ENCODE assay signal across 8 cellular contexts in genomic region chr3:32947466-32948238, GRCh38. TPM values are rescaled to one million over a fixed set of nuclear protein-coding genes. Genes with fewer than 3 reads are reported as not detected.
DNase-seq lines count a peak whose midpoint lies in the region; ATAC-seq and TF ChIP-seq lines count a peak whose summit lies in the region.

No MANE protein-coding gene starts in this region.

- peak; percentile 76 for TF ChIP-seq CTCF in AG09309 (IDR thresholded peaks at IDR 0.05; ENCODE audit: control insufficient read depth, insufficient read depth, low read depth, low read length, missing control alignments)
- TF ChIP-seq CTCF in lower leg skin (IDR thresholded peaks at IDR 0.05) = no peak

- 46 to 49% methylated on average over 9 of the region's 9 CpGs for WGBS in lower leg skin, 2 donors

- no peak for TF ChIP-seq POLR2A in lower leg skin (IDR thresholded peaks at IDR 0.05)

- ATAC-seq in GM18858 (IDR thresholded peaks at IDR 0.05; ENCODE audit: unreplicated experiment) (peak; percentile 78), HG03103 (IDR thresholded peaks at IDR 0.05; ENCODE audit: low read depth, unreplicated experiment) (peak; percentile 84)

- no peak overlapping the region for H3K4me3 ChIP-seq in AG09309 (ENCODE audit: control insufficient read depth, low read depth, low read length)
- no peak overlapping the region for H3K4me3 ChIP-seq in lower leg skin (ENCODE audit: low read depth, poor library complexity, severe bottlenecking)

- intact Hi-C loops in lower leg skin (cut with DNase I; ENCODE audit: low total_unique reads) = no loop called here

- DNase-seq in AG09309 (ENCODE audit: low read depth) = peak; percentile 33
- peak; percentile 69 to 78 for DNase-seq in NCI-H446 (lab: John Stamatoyannopoulos, UW)
- DNase-seq in activated CD4-positive, CD25-positive, alpha-beta regulatory T cell treated with anti-CD3 and anti-CD28 coated beads, Interleukin-2, amount 50 U/mL, for 16 hours (ENCODE audit: low read depth, low spot score) = peak; percentile 91
- peak; percentile 79 for DNase-seq in central memory CD4-positive, alpha-beta T cell
- DNase-seq in lower leg skin (ENCODE audit: low spot score in 2 of 2) = peak; percentile 76 to 93
- peak; percentile 94 for DNase-seq in stimulated activated CD8-positive, alpha-beta memory T cell treated with anti-CD3 and anti-CD28 coated beads, Interleukin-12 subunit alpha, Interleukin-12 subunit beta, amount 100 ng/mL, for 1 hour (ENCODE audit: low read depth)

RNA-seq across cellular contexts. Expression of gene CCR4, which starts 3.8 kb away (rescaled TPM):
- total RNA-seq in lower leg skin = under 1 TPM; 0.23 to 0.69 (median 0.42) TPM

Comparison
In these comparisons a context has a peak if more than half of its experiments do, and no peak if none do; other contexts are left out.
1. DNase-seq: peak in every context shown above with its lines; median percentile 94 in stimulated activated CD8-positive, alpha-beta memory T cell treated with anti-CD3 and anti-CD28 coated beads, Interleukin-12 subunit alpha, Interleukin-12 subunit beta, amount 100 ng/mL, for 1 hour; 91 in activated CD4-positive, CD25-positive, alpha-beta regulatory T cell treated with anti-CD3 and anti-CD28 coated beads, Interleukin-2, amount 50 U/mL, for 16 hours; 84 in lower leg skin; 79 in central memory CD4-positive, alpha-beta T cell; 74 in NCI-H446; 33 in AG09309.